8 cellular contexts compared by ENCODE assay signal in genomic region chr6:157830354-157831017, GRCh38. TPM values are rescaled to one million over a fixed set of nuclear protein-coding genes. Genes with fewer than 3 reads are reported as not detected.
DNase-seq lines count a peak whose midpoint lies in the region; ATAC-seq lines count a peak whose summit lies in the region.

No MANE protein-coding gene starts in this region.

- H3K4me3 Mint-ChIP-seq in activated naive CD4-positive, alpha-beta T cell treated with anti-CD3 and anti-CD28 coated beads for 36 hours: peak overlapping the region; percentile 34

- peak overlapping the region; percentile 54 for H3K27ac Mint-ChIP-seq in activated naive CD4-positive, alpha-beta T cell treated with anti-CD3 and anti-CD28 coated beads for 36 hours

- H3K27ac ChIP-seq in angular gyrus (ENCODE audit: low read depth, low read length) (peak overlapping the region; percentile 88), temporal lobe (ENCODE audit: low read depth, low read length) (peak overlapping the region; percentile 70)

- ATAC-seq in HG03139 (IDR thresholded peaks at IDR 0.05; ENCODE audit: unreplicated experiment): peak; percentile 94

- no peak for DNase-seq in activated naive CD4-positive, alpha-beta T cell treated with anti-CD3 and anti-CD28 coated beads for 36 hours
- DNase-seq in activated naive CD4-positive, alpha-beta T cell (lab: John Stamatoyannopoulos, UW): no peak
- DNase-seq in COLO668 (lab: John Stamatoyannopoulos, UW; ENCODE audit: unreplicated experiment) (no peak), cerebellar nuclear complex (lab: John Stamatoyannopoulos, UW) (no peak), COLO829 (ENCODE audit: low spot score) (no peak)

- CTCF ChIA-PET in activated naive CD4-positive, alpha-beta T cell treated with anti-CD3 and anti-CD28 coated beads for 36 hours (lab: Charles Lee): interaction anchor here (0.7 to 2.1 kb wide), 6 partner anchors 42 to 196 kb away, joined by 3 to 7 read pairs (median 4); no protein-coding TSS in a partner anchor

- peaks cover 20% of the 10 kb centered on the region for H3K9me3 Mint-ChIP-seq in activated naive CD4-positive, alpha-beta T cell treated with anti-CD3 and anti-CD28 coated beads for 36 hours

- intact Hi-C loops in activated naive CD4-positive, alpha-beta T cell treated with anti-CD3 and anti-CD28 coated beads for 36 hours (cut with micrococcal nuclease): no loop called here

- peaks cover 71% of the 10 kb centered on the region for H3K4me1 Mint-ChIP-seq in activated naive CD4-positive, alpha-beta T cell treated with anti-CD3 and anti-CD28 coated beads for 36 hours (ENCODE audit: low read depth)

- H3K27me3 Mint-ChIP-seq in activated naive CD4-positive, alpha-beta T cell treated with anti-CD3 and anti-CD28 coated beads for 36 hours (ENCODE audit: low read depth): no peaks in the 10 kb centered on the region

- H3K36me3 Mint-ChIP-seq in activated naive CD4-positive, alpha-beta T cell treated with anti-CD3 and anti-CD28 coated beads for 36 hours (ENCODE audit: low read depth): peaks cover 37% of the 10 kb centered on the region

RNA-seq across cellular contexts. Expression of gene SNX9, which starts 7.4 kb away (rescaled TPM):
- total RNA-seq in activated naive CD4-positive, alpha-beta T cell treated with anti-CD3 and anti-CD28 coated beads for 36 hours: 10 to 100 TPM; 34.3 to 34.6 TPM
- total RNA-seq in temporal lobe: 11.6 TPM
